1 cellular context compared by ENCODE assay signal in genomic region chr1:201772178-201772577, GRCh38.
TF ChIP-seq lines count a peak whose summit lies in the region.

No MANE protein-coding gene starts in this region.

TF ChIP-seq in IMR-90, 13 proteins besides CTCF, POLR2A, EP300 and RAD21:
- TF ChIP-seq NFE2L2 (IDR thresholded peaks at IDR 0.05; ENCODE audit: low read depth, low read length) (no peak), MXI1 (IDR thresholded peaks at IDR 0.05; ENCODE audit: borderline replicate concordance, low read depth, low read length) (no peak), BHLHE40 (IDR thresholded peaks at IDR 0.05; ENCODE audit: low read depth, low read length) (no peak), SMC3 (IDR thresholded peaks at IDR 0.05; ENCODE audit: low read depth, low read length) (no peak), MAFK (IDR thresholded peaks at IDR 0.05; ENCODE audit: low read depth, low read length) (no peak), CEBPB (IDR thresholded peaks at IDR 0.05; ENCODE audit: low read depth, low read length) (no peak), FOS (IDR thresholded peaks at IDR 0.05; ENCODE audit: low read depth, low read length) (no peak), MAZ (IDR thresholded peaks at IDR 0.05; ENCODE audit: borderline replicate concordance, low read depth, low read length) (no peak)
